17 cellular contexts compared by ENCODE assay signal in the genomic region with DNA sequence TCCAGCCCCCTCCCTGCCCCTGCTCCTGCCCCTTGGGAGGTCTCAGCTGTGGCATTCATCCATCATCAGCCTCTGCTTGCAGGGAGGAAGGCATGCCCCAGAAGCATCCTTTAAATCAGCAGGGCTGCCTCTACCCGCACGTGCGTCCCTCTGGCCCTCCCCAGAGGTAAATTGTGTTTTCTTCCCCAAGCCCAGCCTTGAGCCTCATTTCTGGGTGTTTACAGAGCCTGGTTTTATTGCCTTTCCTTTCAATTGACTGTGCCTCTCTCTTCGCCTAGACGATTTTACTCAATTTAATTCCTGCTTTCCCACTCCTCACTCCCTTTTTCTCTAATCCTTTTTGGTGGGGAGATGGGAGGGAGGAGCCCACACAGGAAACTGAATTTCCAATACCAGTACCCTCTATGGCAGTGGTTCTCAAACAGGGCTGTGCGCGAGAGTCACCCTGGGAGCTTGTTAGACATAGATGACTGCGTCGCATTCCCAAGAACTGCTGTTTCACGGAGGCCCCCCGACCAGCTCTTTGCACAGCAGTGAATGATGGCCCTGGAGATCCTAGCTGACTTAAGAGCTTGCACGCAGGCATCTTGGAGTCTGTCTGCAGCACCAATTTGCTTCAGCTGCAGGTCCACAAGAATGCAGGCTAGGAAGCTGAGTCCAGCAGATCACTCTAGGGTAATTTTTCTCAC. TPM values are rescaled to one million over a fixed set of nuclear protein-coding genes. Genes with fewer than 3 reads are reported as not detected.
"Had no signal": no experiment of that assay in that cellular context is flagged by ENCODE, and none has a peak within 500 bp of the region (broad histone marks: within the 10 kb centered on the region; RNA-seq: fewer than 3 reads in every experiment).

No MANE protein-coding gene starts in this region.

- H3K9me3 ChIP-seq: breast epithelium, left ventricle myocardium inferior, ovary had no signal

- H3K4me3 Mint-ChIP-seq: activated CD4-positive, alpha-beta memory T cell treated with anti-CD3 and anti-CD28 coated beads, Interleukin-2, amount 10 ng/mL, durations not matched to agents 7 days and 5 days; activated CD4-positive, alpha-beta T cell treated with anti-CD3 and anti-CD28 coated beads for 36 hours; activated naive CD8-positive, alpha-beta T cell treated with anti-CD3 and anti-CD28 coated beads, Interleukin-2, amount 10 ng/mL, durations not matched to agents 7 days and 5 days had no signal

- H3K27me3 ChIP-seq: breast epithelium, ovary had no signal

- ATAC-seq: activated CD4-positive, alpha-beta T cell treated with anti-CD3 and anti-CD28 coated beads for 36 hours; esophagus mucosa had no signal

- H3K4me3 ChIP-seq: breast epithelium, left ventricle myocardium inferior, ovary, skin epidermis had no signal

- H3K4me1 Mint-ChIP-seq: activated CD4-positive, alpha-beta memory T cell treated with anti-CD3 and anti-CD28 coated beads, Interleukin-2, amount 10 ng/mL, durations not matched to agents 7 days and 5 days; activated CD4-positive, alpha-beta T cell treated with anti-CD3 and anti-CD28 coated beads for 36 hours; activated naive CD8-positive, alpha-beta T cell treated with anti-CD3 and anti-CD28 coated beads, Interleukin-2, amount 10 ng/mL, durations not matched to agents 7 days and 5 days had no signal

- H3K36me3 Mint-ChIP-seq: activated naive CD8-positive, alpha-beta T cell treated with anti-CD3 and anti-CD28 coated beads, Interleukin-2, amount 10 ng/mL, durations not matched to agents 7 days and 5 days had no signal

- H3K27ac ChIP-seq: breast epithelium, left ventricle myocardium inferior, ovary, skin epidermis, WERI-Rb-1 had no signal

- H3K36me3 ChIP-seq: breast epithelium, left ventricle myocardium inferior, ovary, WERI-Rb-1 had no signal

- H3K9me3 Mint-ChIP-seq: activated CD4-positive, alpha-beta memory T cell treated with anti-CD3 and anti-CD28 coated beads, Interleukin-2, amount 10 ng/mL, durations not matched to agents 7 days and 5 days; activated naive CD8-positive, alpha-beta T cell treated with anti-CD3 and anti-CD28 coated beads, Interleukin-2, amount 10 ng/mL, durations not matched to agents 7 days and 5 days had no signal

- FAIRE-seq: endometrium, urothelium cell line had no signal

- H3K4me1 ChIP-seq: breast epithelium had no signal

- H3K27ac Mint-ChIP-seq: activated CD4-positive, alpha-beta memory T cell treated with anti-CD3 and anti-CD28 coated beads, Interleukin-2, amount 10 ng/mL, durations not matched to agents 7 days and 5 days; activated CD4-positive, alpha-beta T cell treated with anti-CD3 and anti-CD28 coated beads for 36 hours; activated naive CD8-positive, alpha-beta T cell treated with anti-CD3 and anti-CD28 coated beads, Interleukin-2, amount 10 ng/mL, durations not matched to agents 7 days and 5 days had no signal

- DNase-seq: activated CD4-positive, alpha-beta memory T cell treated with anti-CD3 and anti-CD28 coated beads, Interleukin-2, amount 10 ng/mL, durations not matched to agents 7 days and 5 days; activated CD4-positive, alpha-beta T cell treated with anti-CD3 and anti-CD28 coated beads for 36 hours; activated CD8-positive, alpha-beta memory T cell treated with anti-CD3 and anti-CD28 coated beads, Interleukin-2, amount 50 U/mL, for 4 hours; activated naive CD8-positive, alpha-beta T cell treated with anti-CD3 and anti-CD28 coated beads, Interleukin-2, amount 10 ng/mL, durations not matched to agents 7 days and 5 days; anterior cingulate cortex; left ventricle myocardium inferior; mesendoderm; T1000; WERI-Rb-1 had no signal

RNA-seq across cellular contexts. Expression of a gene that starts 44.2 kb away (rescaled TPM):
- total RNA-seq: activated CD4-positive, alpha-beta memory T cell treated with anti-CD3 and anti-CD28 coated beads, Interleukin-2, amount 10 ng/mL, durations not matched to agents 7 days and 5 days; activated CD4-positive, alpha-beta T cell treated with anti-CD3 and anti-CD28 coated beads for 36 hours; activated naive CD8-positive, alpha-beta T cell treated with anti-CD3 and anti-CD28 coated beads, Interleukin-2, amount 10 ng/mL, durations not matched to agents 7 days and 5 days; chondrocyte; left ventricle myocardium inferior had no signal

RNA-seq across cellular contexts. Expression of a gene that starts 57.8 kb away (rescaled TPM):
- total RNA-seq: activated CD4-positive, alpha-beta memory T cell treated with anti-CD3 and anti-CD28 coated beads, Interleukin-2, amount 10 ng/mL, durations not matched to agents 7 days and 5 days; activated CD4-positive, alpha-beta T cell treated with anti-CD3 and anti-CD28 coated beads for 36 hours; activated naive CD8-positive, alpha-beta T cell treated with anti-CD3 and anti-CD28 coated beads, Interleukin-2, amount 10 ng/mL, durations not matched to agents 7 days and 5 days; chondrocyte; dermis microvascular lymphatic vessel endothelial cell; left ventricle myocardium inferior had no signal
